In genomic region chr3:152364237-152364636, GRCh38 we compare ENCODE assay signal across 1 cellular context.
TF ChIP-seq lines count a peak whose summit lies in the region.

No MANE protein-coding gene starts in this region.

TF ChIP-seq in GM12878, 131 proteins besides CTCF, POLR2A, EP300 and RAD21 (continued from another document):
- TF ChIP-seq E2F8 (IDR thresholded peaks at IDR 0.05; ENCODE audit: low read depth, partially characterized antibody) (no peak), BCL3 (IDR thresholded peaks at IDR 0.05; ENCODE audit: borderline replicate concordance, insufficient read depth, low read depth, low read length, poor library complexity, severe bottlenecking) (no peak), CBX3 (IDR thresholded peaks at IDR 0.05; ENCODE audit: borderline replicate concordance, low read depth) (no peak)
